In genomic region chr11:12886508-12886907, GRCh38 we compare ENCODE assay signal across 12 cellular contexts.
DNase-seq lines count a peak whose midpoint lies in the region; ATAC-seq and TF ChIP-seq lines count a peak whose summit lies in the region.
"Had no signal": no experiment of that assay in that cellular context is flagged by ENCODE, and none has a peak within 500 bp of the region (broad histone marks: within the 10 kb centered on the region; RNA-seq: fewer than 3 reads in every experiment).

No MANE protein-coding gene starts in this region.

- no peak overlapping the region for H3K4me3 ChIP-seq in cardiac muscle cell
- H3K4me3 ChIP-seq in psoas muscle: no peak overlapping the region
- H3K4me3 ChIP-seq: BLaER1 had no signal

- peaks cover 27% of the 10 kb centered on the region for H3K4me1 Mint-ChIP-seq in endothelial cell (ENCODE audit: unreplicated experiment)

- H3K27ac ChIP-seq in cardiac muscle cell: peak overlapping the region; percentile 71
- H3K27ac ChIP-seq in psoas muscle: peak overlapping the region; percentile 15
- H3K27ac ChIP-seq: BLaER1 had no signal

- no peaks in the 10 kb centered on the region for H3K27me3 ChIP-seq in cardiac muscle cell
- H3K27me3 ChIP-seq in psoas muscle (ENCODE audit: insufficient read depth in 3 of 3, low read length in 2 of 3): no peaks in the 10 kb centered on the region
- H3K27me3 ChIP-seq: BLaER1 had no signal

- H3K4me1 ChIP-seq in cardiac muscle cell (ENCODE audit: low read depth) (peaks cover 11% of the 10 kb centered on the region), psoas muscle (peaks cover 37% of the 10 kb centered on the region)

- H3K4me3 Mint-ChIP-seq in endothelial cell (ENCODE audit: unreplicated experiment): no peak overlapping the region
- H3K4me3 Mint-ChIP-seq: IgD-negative memory B cell had no signal

- peaks cover 32% of the 10 kb centered on the region for H3K36me3 Mint-ChIP-seq in endothelial cell (ENCODE audit: low read depth, unreplicated experiment)
- H3K36me3 Mint-ChIP-seq: IgD-negative memory B cell had no signal

- DNase-seq in cardiac muscle cell (ENCODE audit: low read depth in 1 of 2, low spot score in 1 of 2): no peak
- DNase-seq in left ventricle myocardium superior: no peak
- DNase-seq in endothelial cell (ENCODE audit: low spot score): no peak
- no peak for DNase-seq in psoas muscle
- no peak for DNase-seq in DMS79 (lab: John Stamatoyannopoulos, UW)
- DNase-seq in dermis blood vessel endothelial cell: no peak
- DNase-seq in left colon: no peak
- DNase-seq: 8988T, AML-193, DMS53 had no signal

- peak overlapping the region; percentile 71 for H3K27ac Mint-ChIP-seq in endothelial cell (ENCODE audit: unreplicated experiment)
- H3K27ac Mint-ChIP-seq: IgD-negative memory B cell had no signal

- no peaks in the 10 kb centered on the region for H3K9me3 ChIP-seq in cardiac muscle cell (ENCODE audit: low read depth)
- no peaks in the 10 kb centered on the region for H3K9me3 ChIP-seq in psoas muscle
- H3K9me3 ChIP-seq: BLaER1 had no signal

- intact Hi-C loops in left ventricle myocardium superior (cut with micrococcal nuclease): loop anchor here (10.0 kb wide), 1 partner anchor 472 kb away; no protein-coding TSS in a partner anchor
- intact Hi-C loops in psoas muscle (cut with DNase I): loop anchor here (5.0 to 10.0 kb wide), 4 partner anchors 39 to 214 kb away; partner anchors contain the start of gene TEAD1 (in 1 of the 2)
- intact Hi-C loops in left colon (cut with DNase I, micrococcal nuclease): no loop called here

- peaks cover 20% of the 10 kb centered on the region for H3K27me3 Mint-ChIP-seq in endothelial cell (ENCODE audit: unreplicated experiment)

- H3K9me3 Mint-ChIP-seq in endothelial cell (ENCODE audit: unreplicated experiment): no peaks in the 10 kb centered on the region
- H3K9me3 Mint-ChIP-seq: IgD-negative memory B cell had no signal

- TF ChIP-seq CTCF in cardiac muscle cell (IDR thresholded peaks at IDR 0.05; ENCODE audit: low read depth, low read length): no peak
- TF ChIP-seq CTCF in endothelial cell (IDR thresholded peaks at IDR 0.05; ENCODE audit: unreplicated experiment): no peak
- no peak for TF ChIP-seq CTCF in psoas muscle (IDR thresholded peaks at IDR 0.05)

- ATAC-seq in left ventricle myocardium superior (no peak), psoas muscle (no peak), left colon (no peak)

- H3K36me3 ChIP-seq in cardiac muscle cell: peaks cover 5% of the 10 kb centered on the region
- peaks cover 4 to 47% of the 10 kb centered on the region in 2 donors for H3K36me3 ChIP-seq in psoas muscle (ENCODE audit: insufficient read depth in 1 of 2, low read depth in 1 of 2)
- H3K36me3 ChIP-seq: BLaER1 had no signal

Comparison
In these comparisons a context has a peak if more than half of its experiments do, and no peak if none do; other contexts are left out.
1. intact Hi-C loops: an anchor here in left ventricle myocardium superior (10.0 kb wide) and psoas muscle (5.0 to 10.0 kb wide); none called in left colon.